26 cellular contexts compared by ENCODE assay signal in the genomic region with DNA sequence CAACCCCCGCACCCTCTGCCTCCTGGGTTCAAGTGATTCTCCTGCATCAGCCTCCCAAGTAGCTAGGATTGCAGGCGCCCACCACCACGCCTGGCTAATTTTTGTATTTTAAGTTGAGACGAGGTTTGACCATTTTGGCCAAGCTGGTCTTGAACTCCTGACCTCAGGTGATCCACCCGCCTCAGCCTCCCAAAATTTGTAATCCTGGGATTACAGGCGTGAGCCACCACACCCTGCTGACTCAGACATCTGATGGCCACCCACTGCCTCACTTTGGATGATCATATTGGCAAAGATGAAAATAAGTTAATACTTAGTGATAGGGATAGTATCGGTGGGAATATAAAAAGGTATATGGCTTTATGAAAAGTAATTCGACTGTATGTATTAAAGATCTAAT. TPM values are rescaled to one million over a fixed set of nuclear protein-coding genes. Genes with fewer than 3 reads are reported as not detected.
DNase-seq lines count a peak whose midpoint lies in the region; ATAC-seq and TF ChIP-seq lines count a peak whose summit lies in the region.
"Had no signal": no experiment of that assay in that cellular context is flagged by ENCODE, and none has a peak within 500 bp of the region (broad histone marks: within the 10 kb centered on the region; RNA-seq: fewer than 3 reads in every experiment).

No MANE protein-coding gene starts in this region.

- DNase-seq in DND-41 (no peak), WTC11 (ENCODE audit: low spot score) (no peak), naive B cell (no peak), foreskin fibroblast (no peak)
- DNase-seq: activated CD4-positive, alpha-beta T cell treated with anti-CD3 and anti-CD28 coated beads for 1 hour; CD8-positive, alpha-beta T cell; DMS53; erythroblast; foreskin keratinocyte; GF-D8; heart right ventricle; KBM-7; NCI-H1436; NCI-H2107; NCI-H446 treated with DMSO at 0.1 percent for 48 hours; PC-9; SHP77; stimulated activated CD4-positive, alpha-beta T cell treated with anti-CD3 and anti-CD28 coated beads, Interleukin-2, amount 100 ng/mL, for 48 hours; stimulated activated naive CD4-positive, alpha-beta T cell; SW 1271 had no signal

- ATAC-seq in DND-41 (ENCODE audit: insufficient read depth, low read depth), result no peak
- no peak for ATAC-seq in WTC11
- no peak for ATAC-seq in naive B cell (ENCODE audit: low read depth in 2 of 2)
- no peak for ATAC-seq in GM21360 (IDR thresholded peaks at IDR 0.05; ENCODE audit: unreplicated experiment)
- no peak for ATAC-seq in HG03342 (IDR thresholded peaks at IDR 0.05; ENCODE audit: unreplicated experiment)
- ATAC-seq: activated naive CD4-positive, alpha-beta T cell treated with anti-CD3 and anti-CD28 coated beads, Interleukin-2, amount 50 U/mL, for 72 hours; CD8-positive, alpha-beta T cell; foreskin keratinocyte; heart right ventricle had no signal

- H3K36me3 Mint-ChIP-seq in WTC11 (peaks cover 3% of the 10 kb centered on the region), naive B cell (peaks cover 0 to 5% of the 10 kb centered on the region in 2 donors)

- POLR2A ChIA-PET in WTC11 (lab: Charles Lee), result interaction anchor here (0.9 to 2.2 kb wide), 2 partner anchors 44 to 60 kb away, joined by 4 to 8 read pairs; partner anchors contain the start of gene SLC25A19

- H2AFZ ChIP-seq in DND-41 (ENCODE audit: low read depth, low read length), result no peak overlapping the region
- H2AFZ ChIP-seq: PC-9 had no signal

- H3K4me1 ChIP-seq in BLaER1 treated with 17β-estradiol and CSF1 and Interleukin-3, amounts not matched to agents 10 nM and 100 nM, result peaks cover 77 to 87% (median 80%) of the 10 kb centered on the region in 10 experiments
- H3K4me1 ChIP-seq in DND-41 (ENCODE audit: insufficient read depth, low read length), result peaks cover 80% of the 10 kb centered on the region

- TF ChIP-seq CTCF in DND-41 (IDR thresholded peaks at IDR 0.05; ENCODE audit: borderline replicate concordance, extremely low read depth, low read length, poor library complexity, severe bottlenecking) (no peak), WTC11 (IDR thresholded peaks at IDR 0.05) (no peak), foreskin fibroblast (IDR thresholded peaks at IDR 0.05; ENCODE audit: low read depth, low read length) (no peak)

- no peaks in the 10 kb centered on the region for H3K27me3 Mint-ChIP-seq in WTC11 (ENCODE audit: low read depth)
- no peaks in the 10 kb centered on the region for H3K27me3 Mint-ChIP-seq in naive B cell

- H3K4me1 Mint-ChIP-seq in WTC11 (peaks cover 66% of the 10 kb centered on the region), naive B cell (peaks cover 61 to 91% (median 72%) of the 10 kb centered on the region in 3 donors)

- H3K27ac ChIP-seq in BLaER1 treated with 17β-estradiol and CSF1 and Interleukin-3, amounts not matched to agents 10 nM and 100 nM, result no peak overlapping the region
- peak overlapping the region; percentile 65 for H3K27ac ChIP-seq in DND-41 (ENCODE audit: low read length)
- H3K27ac ChIP-seq: foreskin keratinocyte, heart right ventricle, PC-9, thoracic aorta had no signal

- H3K79me2 ChIP-seq in DND-41 (ENCODE audit: insufficient read depth, low read length), result peaks cover 96% of the 10 kb centered on the region

- H3K27ac Mint-ChIP-seq in WTC11, result peak overlapping the region; percentile 91; the same call in 1 of the 2 replicates
- H3K27ac Mint-ChIP-seq in naive B cell, result peak overlapping the region; percentile 16 to 98 (median 85)

- peak overlapping the region; percentile 74 to 99 (median 88); a peak in 21 of 22 replicates for H3K4me2 ChIP-seq in BLaER1 treated with 17β-estradiol and CSF1 and Interleukin-3, amounts not matched to agents 10 nM and 100 nM
- H3K4me2 ChIP-seq in DND-41 (ENCODE audit: insufficient read depth, low read length), result no peak overlapping the region
- H3K4me2 ChIP-seq: PC-9, smooth muscle cell had no signal

- H4K20me1 ChIP-seq in BLaER1 treated with 17β-estradiol and CSF1 and Interleukin-3, amounts not matched to agents 10 nM and 100 nM, result peaks cover 72 to 99% (median 94%) of the 10 kb centered on the region in 11 experiments
- H4K20me1 ChIP-seq in DND-41 (ENCODE audit: insufficient read depth, low read length), result peaks cover 53% of the 10 kb centered on the region

- H3K9ac ChIP-seq in BLaER1 treated with 17β-estradiol and CSF1 and Interleukin-3, amounts not matched to agents 10 nM and 100 nM, result 0 out of 22 replicates have a peak overlapping the region, but pooled peaks of 2 of the 11 experiments have one; percentile 14 to 56
- H3K9ac ChIP-seq in DND-41 (ENCODE audit: low read depth, low read length), result no peak overlapping the region

- no peaks in the 10 kb centered on the region for H3K27me3 ChIP-seq in BLaER1 treated with 17β-estradiol and CSF1 and Interleukin-3, amounts not matched to agents 10 nM and 100 nM
- no peaks in the 10 kb centered on the region for H3K27me3 ChIP-seq in DND-41 (ENCODE audit: insufficient read depth, low read length, poor library complexity)
- H3K27me3 ChIP-seq: foreskin keratinocyte, heart right ventricle had no signal

- H3K4me3 ChIP-seq in BLaER1 treated with 17β-estradiol and CSF1 and Interleukin-3, amounts not matched to agents 10 nM and 100 nM, result no peak overlapping the region
- H3K4me3 ChIP-seq in DND-41 (ENCODE audit: low read depth in 1 of 2, low read length in 2 of 2), result no peak overlapping the region
- H3K4me3 ChIP-seq in foreskin fibroblast (ENCODE audit: low read depth in 1 of 2, low read length in 2 of 2), result no peak overlapping the region
- H3K4me3 ChIP-seq: heart right ventricle, PC-9, smooth muscle cell, thoracic aorta had no signal

- CTCF ChIA-PET in WTC11 (lab: Charles Lee), result interaction anchor here (0.6 to 1.2 kb wide), 3 partner anchors 14 to 79 kb away, joined by 3 to 6 read pairs (median 3); partner anchors contain the start of gene MIF4GD

- H3K9me3 Mint-ChIP-seq in WTC11 (peaks cover 3% of the 10 kb centered on the region), naive B cell (peaks cover 0 to 3% (median 0%) of the 10 kb centered on the region in 7 donors)
- H3K9me3 Mint-ChIP-seq: activated naive CD4-positive, alpha-beta T cell treated with anti-CD3 and anti-CD28 coated beads, Interleukin-2, amount 50 U/mL, for 72 hours; CD8-positive, alpha-beta T cell had no signal

- peaks cover 0 to 36% (median 22%) of the 10 kb centered on the region in 11 experiments; a peak in 21 of 22 replicates for H3K36me3 ChIP-seq in BLaER1 treated with 17β-estradiol and CSF1 and Interleukin-3, amounts not matched to agents 10 nM and 100 nM
- H3K36me3 ChIP-seq in DND-41 (ENCODE audit: insufficient read depth, low read length), result peaks cover 18% of the 10 kb centered on the region
- H3K36me3 ChIP-seq: heart right ventricle, thoracic aorta had no signal

- H3K9me3 ChIP-seq in BLaER1 treated with 17β-estradiol and CSF1 and Interleukin-3, amounts not matched to agents 10 nM and 100 nM (replicated peaks in 1 of 11), result peaks cover 0 to 15% (median 5%) of the 10 kb centered on the region in 11 experiments; a peak in 18 of 22 replicates
- H3K9me3 ChIP-seq in DND-41 (ENCODE audit: insufficient read depth, low read length, severe bottlenecking), result no peaks in the 10 kb centered on the region
- H3K9me3 ChIP-seq: heart right ventricle, thoracic aorta had no signal

- no peak overlapping the region for H3K4me3 Mint-ChIP-seq in WTC11
- H3K4me3 Mint-ChIP-seq in naive B cell, result peak overlapping the region; percentile 53 to 99 (median 79)
- H3K4me3 Mint-ChIP-seq: CD8-positive, alpha-beta T cell had no signal

TF ChIP-seq in WTC11, 78 proteins besides CTCF, POLR2A, EP300 and RAD21:
- TF ChIP-seq NR2C2 (CRISPR knock-in tag; IDR thresholded peaks at IDR 0.05), result no peak
- TF ChIP-seq ZNF121 (CRISPR knock-in tag; IDR thresholded peaks at IDR 0.05), result no peak
- TF ChIP-seq EMX1 (CRISPR knock-in tag; IDR thresholded peaks at IDR 0.05), result no peak
- no peak for TF ChIP-seq ZNF396 (CRISPR knock-in tag; IDR thresholded peaks at IDR 0.05; ENCODE audit: borderline replicate concordance)
- no peak for TF ChIP-seq NR3C1 (CRISPR knock-in tag; conservative IDR thresholded peaks at IDR 0.05; ENCODE audit: low read depth)
- TF ChIP-seq NFE2L1 (CRISPR knock-in tag; IDR thresholded peaks at IDR 0.05), result no peak
- no peak for TF ChIP-seq ZNF416 (CRISPR knock-in tag; IDR thresholded peaks at IDR 0.05)
- no peak for TF ChIP-seq IRF1 (CRISPR knock-in tag; IDR thresholded peaks at IDR 0.05)
- no peak for TF ChIP-seq ATF1 (CRISPR knock-in tag; IDR thresholded peaks at IDR 0.05)
- TF ChIP-seq ZNF219 (CRISPR knock-in tag; IDR thresholded peaks at IDR 0.05; ENCODE audit: borderline replicate concordance), result no peak
- TF ChIP-seq MLX (CRISPR knock-in tag; IDR thresholded peaks at IDR 0.05), result no peak
- no peak for TF ChIP-seq NR1H2 (CRISPR knock-in tag; IDR thresholded peaks at IDR 0.05)
- TF ChIP-seq NFATC4 (CRISPR knock-in tag; IDR thresholded peaks at IDR 0.05), result no peak

RNA-seq across cellular contexts. Expression of gene GRB2, which starts 55.9 kb away (rescaled TPM):
- total RNA-seq in WTC11 (2021), result 82.9 to 93.3 TPM (median 92.6 TPM) in 3 replicates
- polyA plus RNA-seq in naive B cell (ENCODE audit: low read depth in 6 of 6), result 100 to 1,000 TPM; 281 to 361 (median 305) TPM
